Comparison of ENCODE assay signal across 27 cellular contexts in genomic region chrX:16997313-16997712, GRCh38. TPM values are rescaled to one million over a fixed set of nuclear protein-coding genes. Genes with fewer than 3 reads are reported as not detected.
"Had no signal": no experiment of that assay in that cellular context is flagged by ENCODE, and none has a peak within 500 bp of the region (broad histone marks: within the 10 kb centered on the region; RNA-seq: fewer than 3 reads in every experiment).

No MANE protein-coding gene starts in this region.

- H3K4me3 ChIP-seq: adrenal gland, heart right ventricle, prostate gland, smooth muscle cell, thyroid gland, upper lobe of left lung, vagina had no signal

- H3K36me3 ChIP-seq: adrenal gland, brain microvascular endothelial cell, heart right ventricle, neutrophil, prostate gland, thyroid gland, upper lobe of left lung, vagina had no signal

- H3K4me1 ChIP-seq: adrenal gland, heart right ventricle, prostate gland, thyroid gland, upper lobe of left lung, vagina had no signal

- H3K9me3 ChIP-seq: adrenal gland, heart right ventricle, neutrophil, prostate gland, thyroid gland, upper lobe of left lung, vagina had no signal

- ATAC-seq: activated CD4-positive, alpha-beta T cell treated with anti-CD3 and anti-CD28 coated beads for 36 hours; esophagus mucosa; heart right ventricle; left ventricle myocardium superior; stimulated activated memory B cell treated with anti-CD40 and anti-IgM and Interleukin-4, amounts not matched to agents 10 μg/mL and 1 μg/mL and 100 μg/mL, for 72 hours; stimulated activated naive CD8-positive, alpha-beta T cell treated with anti-CD3 and anti-CD28 coated beads, Interleukin-15, amount 100 ng/mL, for 72 hours; T-cell had no signal

- DNase-seq: activated CD4-positive, alpha-beta T cell treated with anti-CD3 and anti-CD28 coated beads for 36 hours; activated CD4-positive, alpha-beta T cell treated with anti-CD3 and anti-CD28 coated beads, Interleukin-2, amount 50 U/mL, for 4 hours; activated CD4-positive, CD25-positive, alpha-beta regulatory T cell; activated effector memory CD4-positive, alpha-beta T cell treated with Interleukin-2 at 50 U/mL for 16 hours; activated naive CD4-positive, alpha-beta T cell treated with Interleukin-2 at 50 U/mL for 16 hours; activated T-cell treated with anti-CD3 and anti-CD28 coated beads for 4 hours; adrenal gland; aorta; brain microvascular endothelial cell; endodermal cell; foreskin fibroblast; heart right ventricle; left ventricle myocardium superior; nephron progenitor cell; stimulated activated CD4-positive, alpha-beta T cell treated with anti-CD3 and anti-CD28 coated beads, Interleukin-1b, Interleukin-23, amount 100 ng/mL, for 48 hours; stimulated activated CD4-positive, alpha-beta T cell treated with anti-CD3 and anti-CD28 coated beads, Interleukin-4, amount 100 ng/mL, for 4 hours; stimulated activated CD8-positive, alpha-beta memory T cell treated with anti-CD3 and anti-CD28 coated beads, Interleukin-4, amount 100 ng/mL, for 48 hours; stimulated activated naive CD8-positive, alpha-beta T cell treated with anti-CD3 and anti-CD28 coated beads, Interleukin-15, amount 100 ng/mL, for 72 hours; T-cell; thyroid gland; upper lobe of left lung had no signal

- H3K27ac ChIP-seq: adrenal gland, brain microvascular endothelial cell, heart right ventricle, neutrophil, prostate gland, thyroid gland, upper lobe of left lung, vagina had no signal

- H3K27me3 ChIP-seq: adrenal gland, brain microvascular endothelial cell, neutrophil, thyroid gland, upper lobe of left lung, vagina had no signal

RNA-seq across cellular contexts. Expression of gene REPS2, which starts 50.9 kb away (rescaled TPM):
- total RNA-seq: activated CD4-positive, alpha-beta T cell treated with anti-CD3 and anti-CD28 coated beads for 36 hours had no signal
